ENCODE assay signal across 12 cellular contexts in the genomic region with DNA sequence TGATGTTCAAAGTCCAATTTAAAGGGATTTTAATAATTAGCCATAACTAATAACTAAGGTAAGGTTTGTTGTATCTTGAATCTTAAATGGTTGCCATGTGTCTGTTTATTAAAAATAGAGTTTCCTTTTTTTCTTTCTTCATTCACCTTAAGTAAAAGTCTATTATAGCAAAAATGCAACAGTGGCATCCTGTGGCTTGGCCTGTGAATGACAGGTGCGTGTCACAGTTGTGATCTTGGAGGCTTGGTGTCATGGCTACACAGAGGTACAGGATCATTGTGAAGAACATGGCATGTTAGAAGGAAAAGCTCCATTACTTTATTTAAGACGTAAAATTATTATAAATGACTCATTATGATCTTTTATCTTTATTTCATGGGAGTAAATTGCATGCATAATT.
DNase-seq lines count a peak whose midpoint lies in the region; ATAC-seq, FAIRE-seq and TF ChIP-seq lines count a peak whose summit lies in the region.
"Had no signal": no experiment of that assay in that cellular context is flagged by ENCODE, and none has a peak within 500 bp of the region (broad histone marks: within the 10 kb centered on the region; RNA-seq: fewer than 3 reads in every experiment).

No MANE protein-coding gene starts in this region.

- H3K36me3 ChIP-seq in A673 (ENCODE audit: insufficient read depth, low read length, poor library complexity, severe bottlenecking) (no peaks in the 10 kb centered on the region), esophagus squamous epithelium (no peaks in the 10 kb centered on the region)
- H3K36me3 ChIP-seq: adrenal gland, prostate gland had no signal

- in situ Hi-C loops in G401 (cut with HindIII; ENCODE audit: low sequenced_read_pairs) = no loop called here

- 75 to 81% methylated on average over 2 of the region's 2 CpGs for WGBS in esophagus squamous epithelium, 2 donors

- peak; percentile 42 for ATAC-seq in HG03103 (IDR thresholded peaks at IDR 0.05; ENCODE audit: low read depth, unreplicated experiment)
- ATAC-seq in HG02623 (IDR thresholded peaks at IDR 0.05; ENCODE audit: unreplicated experiment) = no peak

- H3K9me3 ChIP-seq in A673 (ENCODE audit: low read depth, low read length, poor library complexity, severe bottlenecking) (no peaks in the 10 kb centered on the region), esophagus squamous epithelium (no peaks in the 10 kb centered on the region)
- H3K9me3 ChIP-seq: adrenal gland, prostate gland had no signal

- CTCF ChIA-PET in A673 (lab: Charles Lee) = no interaction called here

- TF ChIP-seq POLR2A in GM12891 (IDR thresholded peaks at IDR 0.05; ENCODE audit: low read depth, low read length) (no peak), esophagus squamous epithelium (IDR thresholded peaks at IDR 0.05) (no peak)

- TF ChIP-seq CTCF in A673 (conservative IDR thresholded peaks at IDR 0.05; ENCODE audit: low read depth, low read length) (peak; percentile 38), esophagus squamous epithelium (IDR thresholded peaks at IDR 0.05) (no peak)

- BruUV-seq in A673 (replicated peaks; lab: Mats Ljungman, UMichigan) = no TSS peak

- DNase-seq in A673 (ENCODE audit: low spot score) (no peak), GM12891 (ENCODE audit: insufficient read length, low spot score) (peak; percentile 44), OCI-M1 (lab: John Stamatoyannopoulos, UW) (peak; percentile 51), SIG-M5 (lab: John Stamatoyannopoulos, UW) (no peak), esophagus squamous epithelium (lab: John Stamatoyannopoulos, UW) (no peak), G401 (ENCODE audit: low spot score) (no peak)
- DNase-seq: adrenal gland, DMS79 treated with DMSO at 0.1 percent for 48 hours, glutamatergic neuron had no signal

- no peak overlapping the region for H3K27ac ChIP-seq in A673 (ENCODE audit: low read depth, low read length, poor library complexity, severe bottlenecking)
- no peak overlapping the region for H3K27ac ChIP-seq in esophagus squamous epithelium
- H3K27ac ChIP-seq: adrenal gland, prostate gland had no signal

- H3K27me3 ChIP-seq in A673 (replicated peaks; ENCODE audit: insufficient read depth, low read depth, low read length, poor library complexity) = no peaks in the 10 kb centered on the region
- no peaks in the 10 kb centered on the region for H3K27me3 ChIP-seq in esophagus squamous epithelium
- H3K27me3 ChIP-seq: adrenal gland had no signal

- H3K4me1 ChIP-seq in A673 (ENCODE audit: insufficient read depth, low read length, poor library complexity, severe bottlenecking) (peaks cover 5% of the 10 kb centered on the region), esophagus squamous epithelium (peaks cover 0 to 12% (median 0%) of the 10 kb centered on the region in 3 donors)
- H3K4me1 ChIP-seq: adrenal gland, prostate gland had no signal

- peak; percentile 85 for FAIRE-seq in GM12891 (lab: Jason Lieb, UNC)

- intact Hi-C loops in A673 (cut with micrococcal nuclease; ENCODE audit: unreplicated experiment) (no loop called here), esophagus squamous epithelium (cut with DNase I) (no loop called here)

- H3K4me3 ChIP-seq in A673 (ENCODE audit: low read depth, low read length, poor library complexity, severe bottlenecking) (no peak overlapping the region), esophagus squamous epithelium (no peak overlapping the region)
- H3K4me3 ChIP-seq: adrenal gland, prostate gland had no signal

- POLR2A ChIA-PET in A673 (lab: Charles Lee; ENCODE audit: low non-redundant PET) = no interaction called here

TF ChIP-seq in GM12891, 5 proteins besides CTCF, POLR2A, EP300 and RAD21:
- TF ChIP-seq SPI1 (IDR thresholded peaks at IDR 0.05; ENCODE audit: low read depth, low read length) (no peak), POLR2AphosphoS5 (IDR thresholded peaks at IDR 0.05; ENCODE audit: low read depth, low read length) (no peak), POU2F2 (IDR thresholded peaks at IDR 0.05; ENCODE audit: low read depth, low read length) (no peak), TAF1 (IDR thresholded peaks at IDR 0.05; ENCODE audit: low read depth, low read length) (no peak), PAX5 (IDR thresholded peaks at IDR 0.05; ENCODE audit: insufficient read depth, low read length, severe bottlenecking) (no peak)

Comparison
In these comparisons a context has a peak if more than half of its experiments do, and no peak if none do; other contexts are left out.
1. DNase-seq: peak in GM12891 (single experiment) and OCI-M1 (single experiment); none in A673 (single experiment), SIG-M5 (single experiment), esophagus squamous epithelium (single experiment) and G401 (single experiment).